Comparison of ENCODE assay signal across 33 cellular contexts in the genomic region with DNA sequence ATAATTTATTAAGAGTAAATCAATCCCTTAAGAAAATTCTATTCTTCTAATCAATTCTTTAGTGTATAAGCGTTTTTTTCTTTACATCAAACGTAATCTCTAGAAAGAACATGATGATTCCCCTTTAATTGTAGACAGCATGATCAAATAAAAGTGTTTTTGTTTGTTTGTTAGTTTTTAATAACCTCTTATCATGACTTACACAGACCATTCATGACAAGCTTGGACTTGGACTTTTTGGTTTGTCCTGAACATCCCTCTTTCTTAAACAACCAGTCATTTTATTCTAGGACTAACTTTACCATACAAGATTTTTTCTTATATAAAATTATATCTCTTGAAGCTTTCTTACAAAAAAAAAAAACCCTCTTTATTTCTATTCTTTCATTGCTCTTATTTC.
DNase-seq lines count a peak whose midpoint lies in the region; ATAC-seq and TF ChIP-seq lines count a peak whose summit lies in the region.
"Had no signal": no experiment of that assay in that cellular context is flagged by ENCODE, and none has a peak within 500 bp of the region (broad histone marks: within the 10 kb centered on the region; RNA-seq: fewer than 3 reads in every experiment).

No MANE protein-coding gene starts in this region.

- DNase-seq in DMS 273 (lab: John Stamatoyannopoulos, UW; ENCODE audit: unreplicated experiment): peak; percentile 0
- DNase-seq in DMS 273 treated with DMSO at 0.1 percent for 48 hours (lab: John Stamatoyannopoulos, UW): no peak
- peak; percentile 12 for DNase-seq in KBM-7
- DNase-seq in SJCRH30: peak; percentile 4 to 19
- peak; percentile 2 for DNase-seq in iPS DF 4.7 (ENCODE audit: extremely low read depth, low spot score)
- no peak for DNase-seq in body of pancreas
- DNase-seq in DMS153 treated with DMSO at 0.1 percent for 48 hours (lab: John Stamatoyannopoulos, UW; ENCODE audit: unreplicated experiment): no peak
- DNase-seq: activated CD4-positive, alpha-beta T cell treated with anti-CD3 and anti-CD28 coated beads for 36 hours; amygdala; Calu3; EL; HCEC 1CT; IMR-90; islet precursor cell; left lung; mesenchymal stem cell; NCI-H1105 treated with DMSO at 0.1 percent for 48 hours; NCI-H187 treated with DMSO at 0.1 percent for 48 hours; NCI-H524 treated with DMSO at 0.1 percent for 48 hours; NK-92 treated with Interleukin-12 subunit alpha and Interleukin-12 subunit beta, amount 100 ng/mL, for 24 hours; Peyer's patch; retina; SIG-M5; stimulated activated CD4-positive, alpha-beta T cell treated with anti-CD3 and anti-CD28 coated beads, Interleukin-2, amount 100 ng/mL, for 24 hours; stimulated activated naive CD8-positive, alpha-beta T cell treated with anti-CD3 and anti-CD28 coated beads, Interleukin-15, Interleukin-2, amounts not matched to agents 100 U/mL and 50 U/mL, for 24 hours; SW 1271; T-helper 9 cell; testis had no signal

- ATAC-seq in body of pancreas (no peak), GM18498 (IDR thresholded peaks at IDR 0.05; ENCODE audit: unreplicated experiment) (no peak)
- ATAC-seq: activated CD4-positive, alpha-beta T cell treated with anti-CD3 and anti-CD28 coated beads for 36 hours; activated naive CD4-positive, alpha-beta T cell treated with anti-CD3 and anti-CD28 coated beads, Interleukin-2, amount 50 U/mL, for 72 hours; left lung; stimulated activated naive CD8-positive, alpha-beta T cell treated with anti-CD3 and anti-CD28 coated beads, Interleukin-15, Interleukin-2, amounts not matched to agents 100 U/mL and 50 U/mL, for 24 hours had no signal

- no peak for TF ChIP-seq POLR2A in body of pancreas (IDR thresholded peaks at IDR 0.05)

- H3K4me1 ChIP-seq in SJCRH30: no peaks in the 10 kb centered on the region
- no peaks in the 10 kb centered on the region for H3K4me1 ChIP-seq in body of pancreas
- H3K4me1 ChIP-seq: left lung, parathyroid adenoma, Peyer's patch, testis had no signal

- no peak for TF ChIP-seq CTCF in body of pancreas (IDR thresholded peaks at IDR 0.05)

- in situ Hi-C loops in KBM-7 (cut with MboI; ENCODE audit: low pct_unique_long_range_greater_than_20kb, low sequenced_read_pairs): no loop called here

- no peak overlapping the region for H3K4me3 ChIP-seq in SJCRH30
- no peak overlapping the region for H3K4me3 ChIP-seq in body of pancreas
- H3K4me3 ChIP-seq: left lung, Peyer's patch, testis had no signal

- intact Hi-C loops in body of pancreas (cut with DNase I): no loop called here

- H3K27ac ChIP-seq in SJCRH30 (no peak overlapping the region), body of pancreas (no peak overlapping the region)
- H3K27ac ChIP-seq: 22Rv1, left lung, parathyroid adenoma, Peyer's patch, testis, VCaP had no signal

- H3K36me3 ChIP-seq in SJCRH30 (no peaks in the 10 kb centered on the region), body of pancreas (replicated peaks in 1 of 2; ENCODE audit: insufficient read depth in 1 of 2, low read depth in 2 of 2) (no peaks in the 10 kb centered on the region)
- H3K36me3 ChIP-seq: left lung, Peyer's patch had no signal

- H3K9me3 ChIP-seq in SJCRH30 (replicated peaks): peaks cover 15% of the 10 kb centered on the region; the same call in 1 of the 2 replicates
- no peaks in the 10 kb centered on the region for H3K9me3 ChIP-seq in body of pancreas
- H3K9me3 ChIP-seq: testis had no signal

- 12 to 18% methylated on average over 2 of the region's 2 CpGs for WGBS in body of pancreas, 2 donors

- H3K27me3 ChIP-seq in SJCRH30 (no peaks in the 10 kb centered on the region), body of pancreas (no peaks in the 10 kb centered on the region)
- H3K27me3 ChIP-seq: left lung, Peyer's patch, testis had no signal

Comparison
In these comparisons a context has a peak if more than half of its experiments do, and no peak if none do; other contexts are left out.
1. DNase-seq: peak in DMS 273 (single experiment), KBM-7 (single experiment), SJCRH30 (2 of 2) and iPS DF 4.7 (single experiment); none in DMS 273 treated with DMSO at 0.1 percent for 48 hours (single experiment), body of pancreas (0 of 4) and DMS153 treated with DMSO at 0.1 percent for 48 hours (single experiment).